1 cellular context compared by ENCODE assay signal in genomic region chr4:80243274-80244018, GRCh38.
TF ChIP-seq lines count a peak whose summit lies in the region.

No MANE protein-coding gene starts in this region.

TF ChIP-seq in IMR-90, 13 proteins besides CTCF, POLR2A, EP300 and RAD21:
- TF ChIP-seq SMC3 (IDR thresholded peaks at IDR 0.05; ENCODE audit: low read depth, low read length) (no peak), MXI1 (IDR thresholded peaks at IDR 0.05; ENCODE audit: borderline replicate concordance, low read depth, low read length) (no peak), RCOR1 (IDR thresholded peaks at IDR 0.05; ENCODE audit: insufficient replicate concordance, low read length) (no peak), BHLHE40 (IDR thresholded peaks at IDR 0.05; ENCODE audit: low read depth, low read length) (no peak), CHD1 (IDR thresholded peaks at IDR 0.05; ENCODE audit: low read depth, low read length) (no peak), RFX5 (IDR thresholded peaks at IDR 0.05; ENCODE audit: low read depth, low read length) (no peak), MAZ (IDR thresholded peaks at IDR 0.05; ENCODE audit: borderline replicate concordance, low read depth, low read length) (no peak), ELK1 (IDR thresholded peaks at IDR 0.05; ENCODE audit: borderline replicate concordance, low read depth, low read length) (no peak)
